Comparison of ENCODE assay signal across 8 cellular contexts in the genomic region with DNA sequence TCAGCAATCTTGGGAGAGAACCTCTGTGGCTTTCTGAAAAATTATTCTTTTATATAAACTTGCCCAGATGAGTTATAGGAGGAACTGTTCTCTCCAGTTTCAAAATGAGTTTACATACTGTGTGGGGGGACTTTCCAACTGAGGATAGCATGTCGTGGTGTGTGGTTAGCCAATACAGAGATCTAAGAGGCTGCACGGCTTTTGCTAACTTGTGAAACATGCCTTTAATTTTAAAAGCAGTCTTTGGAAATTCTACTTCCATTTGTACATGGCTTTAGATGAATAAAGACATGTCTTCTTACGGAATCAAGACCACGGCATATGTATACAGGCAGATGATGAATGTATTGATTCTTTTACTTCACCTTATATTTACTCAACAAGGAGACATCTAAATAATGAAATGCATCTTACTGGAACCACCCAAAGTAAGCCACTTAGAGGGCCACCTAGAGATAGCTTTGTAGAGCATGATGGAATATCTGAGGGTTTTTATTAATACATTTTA. TPM values are rescaled to one million over a fixed set of nuclear protein-coding genes. Genes with fewer than 3 reads are reported as not detected.
DNase-seq lines count a peak whose midpoint lies in the region; ATAC-seq and TF ChIP-seq lines count a peak whose summit lies in the region.

No MANE protein-coding gene starts in this region.

- peaks cover 80% of the 10 kb centered on the region for H3K4me1 Mint-ChIP-seq in stimulated activated naive CD8-positive, alpha-beta T cell treated with anti-CD3 and anti-CD28 coated beads, Interleukin-15, Interleukin-2, amounts not matched to agents 100 ng/mL and 50 ng/mL, for 24 hours (ENCODE audit: low read depth)

- H3K27ac Mint-ChIP-seq in stimulated activated naive CD8-positive, alpha-beta T cell treated with anti-CD3 and anti-CD28 coated beads, Interleukin-15, Interleukin-2, amounts not matched to agents 100 ng/mL and 50 ng/mL, for 24 hours = peak overlapping the region; percentile 94

- H3K36me3 ChIP-seq in thyroid gland = no peaks in the 10 kb centered on the region

- H3K4me1 ChIP-seq in thyroid gland = no peaks in the 10 kb centered on the region

- H3K27me3 Mint-ChIP-seq in stimulated activated naive CD8-positive, alpha-beta T cell treated with anti-CD3 and anti-CD28 coated beads, Interleukin-15, Interleukin-2, amounts not matched to agents 100 ng/mL and 50 ng/mL, for 24 hours = no peaks in the 10 kb centered on the region

- peak; percentile 94 for ATAC-seq in GM18508 (IDR thresholded peaks at IDR 0.05; ENCODE audit: insufficient read depth, unreplicated experiment)
- ATAC-seq in HG02798 (IDR thresholded peaks at IDR 0.05; ENCODE audit: poor library complexity, unreplicated experiment) = peak; percentile 82

- 71 to 90% methylated on average over 4 of the region's 4 CpGs for WGBS in thyroid gland, 2 donors

- H3K36me3 Mint-ChIP-seq in stimulated activated naive CD8-positive, alpha-beta T cell treated with anti-CD3 and anti-CD28 coated beads, Interleukin-15, Interleukin-2, amounts not matched to agents 100 ng/mL and 50 ng/mL, for 24 hours (ENCODE audit: low read depth) = peaks cover 28% of the 10 kb centered on the region

- H3K4me3 Mint-ChIP-seq in stimulated activated naive CD8-positive, alpha-beta T cell treated with anti-CD3 and anti-CD28 coated beads, Interleukin-15, Interleukin-2, amounts not matched to agents 100 ng/mL and 50 ng/mL, for 24 hours = peak overlapping the region; percentile 71

- intact Hi-C loops in thyroid gland (cut with DNase I) = no loop called here

- no peak overlapping the region for H3K4me3 ChIP-seq in thyroid gland (replicated peaks in 1 of 3)

- no peaks in the 10 kb centered on the region for H3K27me3 ChIP-seq in thyroid gland

- DNase-seq in OCI-M1 (lab: John Stamatoyannopoulos, UW) (peak; percentile 30), NCI-H1436 treated with DMSO at 0.1 percent for 48 hours (lab: John Stamatoyannopoulos, UW) (no peak), putamen (ENCODE audit: low spot score) (no peak), thyroid gland (no peak)
- peak; percentile 54 for DNase-seq in effector CD4-positive, alpha-beta T cell

- no peaks in the 10 kb centered on the region for H3K9me3 ChIP-seq in thyroid gland

- no peaks in the 10 kb centered on the region for H3K9me3 Mint-ChIP-seq in stimulated activated naive CD8-positive, alpha-beta T cell treated with anti-CD3 and anti-CD28 coated beads, Interleukin-15, Interleukin-2, amounts not matched to agents 100 ng/mL and 50 ng/mL, for 24 hours

- H3K27ac ChIP-seq in thyroid gland = no peak overlapping the region

- TF ChIP-seq CTCF in thyroid gland (IDR thresholded peaks at IDR 0.05) = no peak

- no peak for TF ChIP-seq POLR2A in thyroid gland (IDR thresholded peaks at IDR 0.05)

RNA-seq across cellular contexts. Expression of gene HIVEP1, which starts 39.8 kb away (rescaled TPM):
- total RNA-seq in thyroid gland = 10 to 100 TPM; 17.4 to 35.1 (median 29.0) TPM

Comparison
In these comparisons a context has a peak if more than half of its experiments do, and no peak if none do; other contexts are left out.
1. DNase-seq: peak in OCI-M1 (single experiment) and effector CD4-positive, alpha-beta T cell (single experiment); none in NCI-H1436 treated with DMSO at 0.1 percent for 48 hours (single experiment), putamen (single experiment) and thyroid gland (0 of 2).